ENCODE assay signal across 8 cellular contexts in genomic region chr16:84700518-84701277, GRCh38. TPM values are rescaled to one million over a fixed set of nuclear protein-coding genes. Genes with fewer than 3 reads are reported as not detected.
DNase-seq lines count a peak whose midpoint lies in the region; ATAC-seq and TF ChIP-seq lines count a peak whose summit lies in the region.

No MANE protein-coding gene starts in this region.

- dilution Hi-C loops in mammary epithelial cell (cut with HindIII; ENCODE audit: low sequenced_read_pairs): loop anchor here (5.0 kb wide), 2 partner anchors 42 to 88 kb away; no protein-coding TSS in a partner anchor

- in situ Hi-C loops in mammary epithelial cell (cut with MboI; ENCODE audit: low sequenced_read_pairs in 2 of 2): loop anchor here in 1 of 2 donors (25.0 kb wide), 1 partner anchor 188 kb away; the partner anchor contains the start of gene MEAK7

- H3K9me3 ChIP-seq in mammary epithelial cell (replicated peaks; ENCODE audit: insufficient read depth, low read length) (no peaks in the 10 kb centered on the region), left lung (no peaks in the 10 kb centered on the region)

- H3K4me1 ChIP-seq in mammary epithelial cell (ENCODE audit: insufficient read depth, low read length): peaks cover 4% of the 10 kb centered on the region
- peaks cover 9 to 51% of the 10 kb centered on the region in 2 donors for H3K4me1 ChIP-seq in left lung

- H3K4me3 ChIP-seq in AG09309 (ENCODE audit: control insufficient read depth, low read depth, low read length): peak overlapping the region; percentile 76
- peak overlapping the region; percentile 75 to 90 (median 86) for H3K4me3 ChIP-seq in mammary epithelial cell (replicated peaks in 1 of 3; ENCODE audit: insufficient read depth in 1 of 3, low read depth in 2 of 3, low read length in 3 of 3)
- peak overlapping the region; percentile 93 to 98 for H3K4me3 ChIP-seq in left lung

- TSS peak; percentile 34 for BruUV-seq in mammary epithelial cell (replicated peaks; lab: Mats Ljungman, UMichigan)

- intact Hi-C loops in mammary epithelial cell (cut with micrococcal nuclease) (loop anchor here (2.0 kb wide), 1 partner anchor 38 kb away; no protein-coding TSS in a partner anchor), left lung (cut with DNase I) (no loop called here)

- CTCF ChIA-PET in mammary epithelial cell (lab: Charles Lee; ENCODE audit: low non-redundant PET): interaction anchor here (0.9 kb wide), 1 partner anchor 77 kb away, joined by 3 read pairs; no protein-coding TSS in a partner anchor

- 4% methylated on average over 19 of the region's 20 CpGs for WGBS in mammary epithelial cell (ENCODE audit: low coverage, missing lambda C conversion rate)

- H3K27me3 ChIP-seq in mammary epithelial cell (ENCODE audit: insufficient read depth, low read length) (no peaks in the 10 kb centered on the region), left lung (no peaks in the 10 kb centered on the region)

- H3K36me3 ChIP-seq in mammary epithelial cell (ENCODE audit: insufficient read depth, low read length) (no peaks in the 10 kb centered on the region), left lung (no peaks in the 10 kb centered on the region)

- H3K79me2 ChIP-seq in mammary epithelial cell (ENCODE audit: insufficient read depth, low read length): peaks cover 57% of the 10 kb centered on the region

- H3K4me2 ChIP-seq in mammary epithelial cell (ENCODE audit: insufficient read depth, low read depth, low read length): peak overlapping the region; percentile 87

- H3K9ac ChIP-seq in mammary epithelial cell (ENCODE audit: insufficient read depth, low read length): peak overlapping the region; percentile 82

- H4K20me1 ChIP-seq in mammary epithelial cell (ENCODE audit: insufficient read depth, low read length): peaks cover 6% of the 10 kb centered on the region

- peak overlapping the region; percentile 71 for H3K27ac ChIP-seq in mammary epithelial cell (ENCODE audit: insufficient read depth, low read depth, low read length)
- peak overlapping the region; percentile 77 to 85 for H3K27ac ChIP-seq in left lung

- peak overlapping the region; percentile 89 for H2AFZ ChIP-seq in mammary epithelial cell (ENCODE audit: low read depth, low read length)

- peak; percentile 31 for ATAC-seq in GM18907 (IDR thresholded peaks at IDR 0.05; ENCODE audit: unreplicated experiment)
- peak; percentile 32 for ATAC-seq in HG03135 (IDR thresholded peaks at IDR 0.05; ENCODE audit: unreplicated experiment)
- ATAC-seq in left lung: peak; percentile 62

- TF ChIP-seq CTCF in AG09309 (IDR thresholded peaks at IDR 0.05; ENCODE audit: control insufficient read depth, insufficient read depth, low read depth, low read length, missing control alignments) (no peak), mammary epithelial cell (conservative IDR thresholded peaks at IDR 0.05 in 1 of 2, IDR thresholded peaks at IDR 0.05 in 1 of 2; ENCODE audit: extremely low read depth in 1 of 2, insufficient read depth in 1 of 2, low read depth in 1 of 2, low read length in 2 of 2) (no peak), left lung (IDR thresholded peaks at IDR 0.05) (no peak)

- DNase-seq in AG09309 (ENCODE audit: low read depth) (no peak), SW480 (ENCODE audit: low spot score) (peak; percentile 39), mammary epithelial cell (peak; percentile 35), left lung (no peak), ecto neural progenitor cell (ENCODE audit: low spot score) (no peak)
- DNase-seq in stimulated activated CD4-positive, alpha-beta T cell treated with anti-CD3 and anti-CD28 coated beads, Interleukin-4, amount 100 ng/mL, for 24 hours: peak; percentile 50

RNA-seq across cellular contexts. Expression of gene USP10, which starts 0.9 kb away (rescaled TPM):
- total RNA-seq in mammary epithelial cell (100 to 1,000 TPM in 1 of 2 donors, 10 to 100 TPM in 1; 60.5 to 111 TPM), left lung (10 to 100 TPM; 57.4 to 77.3 TPM)
- polyA plus RNA-seq in mammary epithelial cell: 82.9 TPM
- polyA minus RNA-seq in mammary epithelial cell: 390 TPM

RNA-seq across cellular contexts. Expression of gene KLHL36, which starts 52.4 kb away (rescaled TPM):
- total RNA-seq in mammary epithelial cell: 100 to 1,000 TPM in 1 of 2 donors, 10 to 100 TPM in 1; 52.9 to 103 TPM
- 38.8 TPM for polyA plus RNA-seq in mammary epithelial cell
- 35.9 TPM for polyA minus RNA-seq in mammary epithelial cell
- 10 to 100 TPM; 44.7 to 50.9 TPM for total RNA-seq in left lung

Comparison
In these comparisons a context has a peak if more than half of its experiments do, and no peak if none do; other contexts are left out.
1. DNase-seq: peak in SW480 (single experiment), mammary epithelial cell (single experiment) and stimulated activated CD4-positive, alpha-beta T cell treated with anti-CD3 and anti-CD28 coated beads, Interleukin-4, amount 100 ng/mL, for 24 hours (single experiment); none in AG09309 (single experiment), left lung (0 of 2) and ecto neural progenitor cell (single experiment).
2. Peak in every context shown above with its lines, with median percentiles within 50 percentile points of each other: H3K4me3 ChIP-seq and ATAC-seq.